ENCODE assay signal across 1 cellular context in genomic region chr1:210366767-210367166, GRCh38.
TF ChIP-seq lines count a peak whose summit lies in the region.

No MANE protein-coding gene starts in this region.

TF ChIP-seq in HepG2, 621 proteins besides CTCF, POLR2A, EP300 and RAD21 (continued from another document and continues in another):
- no peak for TF ChIP-seq SNAPC5 (CRISPR knock-in tag; IDR thresholded peaks at IDR 0.05; ENCODE audit: borderline replicate concordance)
- no peak for TF ChIP-seq ATF2 (CRISPR knock-in tag; IDR thresholded peaks at IDR 0.05)
- TF ChIP-seq HNF4A (CRISPR knock-in tag; IDR thresholded peaks at IDR 0.05), result peak; percentile 64
- TF ChIP-seq THRA (CRISPR knock-in tag; IDR thresholded peaks at IDR 0.05; ENCODE audit: borderline replicate concordance), result peak; percentile 31; the same call in 1 of the 2 replicates
- TF ChIP-seq ZBTB2 (CRISPR knock-in tag; IDR thresholded peaks at IDR 0.05; ENCODE audit: low read depth), result no peak
- no peak for TF ChIP-seq YEATS4 (CRISPR knock-in tag; IDR thresholded peaks at IDR 0.05; ENCODE audit: borderline replicate concordance)
- peak; percentile 20 for TF ChIP-seq TBX2 (CRISPR knock-in tag; IDR thresholded peaks at IDR 0.05; ENCODE audit: borderline replicate concordance)
- no peak for TF ChIP-seq CREB3 (CRISPR knock-in tag; IDR thresholded peaks at IDR 0.05)
- no peak for TF ChIP-seq POLR2AphosphoS2 (IDR thresholded peaks at IDR 0.05; ENCODE audit: low read depth, low read length)
- TF ChIP-seq HNF1A (IDR thresholded peaks at IDR 0.05; ENCODE audit: low read depth), result no peak
- TF ChIP-seq HNF1A (CRISPR knock-in tag; IDR thresholded peaks at IDR 0.05; ENCODE audit: borderline replicate concordance), result no peak
- 0 out of 2 replicates have a peak, but pooled peaks have one; percentile 34 for TF ChIP-seq ERF (CRISPR knock-in tag; IDR thresholded peaks at IDR 0.05)
- TF ChIP-seq ZNF839 (CRISPR knock-in tag; IDR thresholded peaks at IDR 0.05; ENCODE audit: borderline replicate concordance), result no peak
- no peak for TF ChIP-seq FIP1L1 (IDR thresholded peaks at IDR 0.05; ENCODE audit: borderline replicate concordance, insufficient read depth, low read depth, low read length)
- no peak for TF ChIP-seq MAX (IDR thresholded peaks at IDR 0.05)
- no peak for TF ChIP-seq EHMT2 (IDR thresholded peaks at IDR 0.05; ENCODE audit: borderline replicate concordance, low read depth, low read length)
- TF ChIP-seq SP140L (CRISPR knock-in tag; IDR thresholded peaks at IDR 0.05; ENCODE audit: borderline replicate concordance), result no peak
- TF ChIP-seq TOPORS (CRISPR knock-in tag; IDR thresholded peaks at IDR 0.05), result no peak
- no peak for TF ChIP-seq SMC3 (IDR thresholded peaks at IDR 0.05; ENCODE audit: low read length)
- no peak for TF ChIP-seq ZC3H4 (CRISPR knock-in tag; IDR thresholded peaks at IDR 0.05; ENCODE audit: borderline replicate concordance)
- peak; percentile 75 for TF ChIP-seq ELF3 (CRISPR knock-in tag; IDR thresholded peaks at IDR 0.05)
- TF ChIP-seq TEF (CRISPR knock-in tag; IDR thresholded peaks at IDR 0.05), result no peak
- no peak for TF ChIP-seq PAWR (CRISPR knock-in tag; IDR thresholded peaks at IDR 0.05; ENCODE audit: borderline replicate concordance)
- TF ChIP-seq GTF2F1 (IDR thresholded peaks at IDR 0.05; ENCODE audit: low read length), result no peak
- TF ChIP-seq ZNF687 (CRISPR knock-in tag; IDR thresholded peaks at IDR 0.05), result no peak
- peak; percentile 55 for TF ChIP-seq TEAD3 (CRISPR knock-in tag; optimal IDR thresholded peaks at IDR 0.05; ENCODE audit: borderline replicate concordance)
- no peak for TF ChIP-seq ZFP36L1 (CRISPR knock-in tag; IDR thresholded peaks at IDR 0.05)
- no peak for TF ChIP-seq USF2 (IDR thresholded peaks at IDR 0.05; ENCODE audit: low read depth, low read length)
- no peak for TF ChIP-seq USF2 (CRISPR knock-in tag; IDR thresholded peaks at IDR 0.05; ENCODE audit: borderline replicate concordance)
- 0 out of 2 replicates have a peak, but pooled peaks have one; percentile 32 for TF ChIP-seq ZNF501 (CRISPR knock-in tag; IDR thresholded peaks at IDR 0.05)
- no peak for TF ChIP-seq ZNF326 (CRISPR knock-in tag; IDR thresholded peaks at IDR 0.05; ENCODE audit: borderline replicate concordance)
- no peak for TF ChIP-seq DNMT3B (CRISPR knock-in tag; conservative IDR thresholded peaks at IDR 0.05)
- no peak for TF ChIP-seq CEBPB (IDR thresholded peaks at IDR 0.05; ENCODE audit: borderline replicate concordance, low read depth, low read length)
- no peak for TF ChIP-seq ZNF609 (CRISPR knock-in tag; IDR thresholded peaks at IDR 0.05; ENCODE audit: borderline replicate concordance)
- no peak; the same call in 1 of the 2 replicates for TF ChIP-seq ZSCAN9 (CRISPR knock-in tag; IDR thresholded peaks at IDR 0.05; ENCODE audit: borderline replicate concordance)
- no peak for TF ChIP-seq ZNF557 (CRISPR knock-in tag; IDR thresholded peaks at IDR 0.05)
- TF ChIP-seq ZMYM2 (CRISPR knock-in tag; IDR thresholded peaks at IDR 0.05), result no peak
- no peak for TF ChIP-seq TARDBP (CRISPR knock-in tag; IDR thresholded peaks at IDR 0.05)
